ENCODE assay signal across 26 cellular contexts in the genomic region with DNA sequence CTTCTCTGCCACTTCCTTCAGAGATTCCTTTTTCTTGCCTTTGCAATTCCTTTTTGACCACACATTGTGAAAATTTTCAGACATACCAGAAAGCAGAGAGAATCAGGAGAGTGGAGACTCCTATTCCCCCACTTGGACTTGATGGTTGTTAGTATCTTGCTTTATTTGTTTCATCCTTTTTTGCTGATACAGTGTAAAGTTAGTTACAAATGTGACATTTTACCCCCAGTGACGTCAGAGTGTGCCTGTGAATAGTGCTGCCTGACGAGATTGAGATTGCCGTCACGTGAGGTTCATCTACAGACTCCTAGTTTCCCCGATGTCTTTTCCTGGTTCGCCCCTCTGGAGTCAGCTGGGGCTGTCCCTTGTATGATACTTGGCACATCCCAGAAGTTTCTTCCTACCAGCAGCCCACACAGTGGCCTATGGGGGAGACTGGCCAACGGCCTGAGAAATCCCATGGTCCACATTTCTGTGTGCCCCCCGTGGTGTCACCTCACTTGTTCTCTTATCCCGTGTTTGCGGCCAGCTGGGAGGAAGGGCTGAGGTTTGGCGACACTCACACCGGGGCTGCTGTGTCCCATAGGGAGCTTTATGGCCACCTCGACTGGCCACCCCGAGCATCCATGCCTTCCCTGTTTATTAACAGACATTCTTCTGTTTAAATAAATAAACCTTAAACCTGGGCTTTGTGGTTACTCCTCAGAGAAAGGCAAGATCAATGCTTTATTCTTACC. TPM values are rescaled to one million over a fixed set of nuclear protein-coding genes. Genes with fewer than 3 reads are reported as not detected.
DNase-seq lines count a peak whose midpoint lies in the region; ATAC-seq and TF ChIP-seq lines count a peak whose summit lies in the region.
"Had no signal": no experiment of that assay in that cellular context is flagged by ENCODE, and none has a peak within 500 bp of the region (broad histone marks: within the 10 kb centered on the region; RNA-seq: fewer than 3 reads in every experiment).

No MANE protein-coding gene starts in this region.

- H2AFZ ChIP-seq in osteoblast (ENCODE audit: low read length), result no peak overlapping the region

- peak overlapping the region; percentile 13 for H3K27ac Mint-ChIP-seq in activated T-cell treated with anti-CD3 and anti-CD28 coated beads, Interleukin-2, amount 50 U/mL, for 24 hours
- H3K27ac Mint-ChIP-seq in IgD-negative memory B cell, result peak overlapping the region in 2 of 3 donors; percentile 9 to 34
- peak overlapping the region; percentile 49 for H3K27ac Mint-ChIP-seq in central memory CD8-positive, alpha-beta T cell (ENCODE audit: low read depth)

- no peak overlapping the region for H3K4me3 Mint-ChIP-seq in activated T-cell treated with anti-CD3 and anti-CD28 coated beads, Interleukin-2, amount 50 U/mL, for 24 hours
- H3K4me3 Mint-ChIP-seq in IgD-negative memory B cell, result no peak overlapping the region
- H3K4me3 Mint-ChIP-seq in central memory CD8-positive, alpha-beta T cell, result no peak overlapping the region
- H3K4me3 Mint-ChIP-seq: CD14-positive monocyte; CD8-positive, alpha-beta memory T cell had no signal

- peaks cover 78% of the 10 kb centered on the region for H3K36me3 Mint-ChIP-seq in activated T-cell treated with anti-CD3 and anti-CD28 coated beads, Interleukin-2, amount 50 U/mL, for 24 hours (ENCODE audit: low read depth)
- peaks cover 7% of the 10 kb centered on the region for H3K36me3 Mint-ChIP-seq in IgD-negative memory B cell
- H3K36me3 Mint-ChIP-seq in central memory CD8-positive, alpha-beta T cell (ENCODE audit: insufficient read depth), result peaks cover 28% of the 10 kb centered on the region

- no peak for TF ChIP-seq CTCF in osteoblast (IDR thresholded peaks at IDR 0.05; ENCODE audit: extremely low read depth, low read depth, low read length)

- no peaks in the 10 kb centered on the region for H3K9me3 ChIP-seq in osteoblast (ENCODE audit: low read depth, low read length)
- H3K9me3 ChIP-seq: BE2C, Peyer's patch, SK-N-SH had no signal

- H3K4me2 ChIP-seq in osteoblast (ENCODE audit: insufficient read depth, low read length), result no peak overlapping the region
- H3K4me2 ChIP-seq: SK-N-SH had no signal

- H3K79me2 ChIP-seq in osteoblast (ENCODE audit: insufficient read depth, low read length), result peaks cover 2% of the 10 kb centered on the region

- no peaks in the 10 kb centered on the region for H3K9me3 Mint-ChIP-seq in activated T-cell treated with anti-CD3 and anti-CD28 coated beads, Interleukin-2, amount 50 U/mL, for 24 hours
- no peaks in the 10 kb centered on the region for H3K9me3 Mint-ChIP-seq in IgD-negative memory B cell
- no peaks in the 10 kb centered on the region for H3K9me3 Mint-ChIP-seq in central memory CD8-positive, alpha-beta T cell
- H3K9me3 Mint-ChIP-seq: CD8-positive, alpha-beta memory T cell had no signal

- H4K20me1 ChIP-seq in osteoblast (ENCODE audit: insufficient read depth, low read length), result peaks cover 44% of the 10 kb centered on the region

- no peaks in the 10 kb centered on the region for H3K4me1 ChIP-seq in osteoblast (ENCODE audit: insufficient read depth, low read length)
- H3K4me1 ChIP-seq: BE2C had no signal

- no peak for ATAC-seq in central memory CD8-positive, alpha-beta T cell (replicated peaks; ENCODE audit: extremely low read depth, poor library complexity, severe bottlenecking)
- no peak for ATAC-seq in GM18511 (IDR thresholded peaks at IDR 0.05; ENCODE audit: unreplicated experiment)
- ATAC-seq in HG03442 (IDR thresholded peaks at IDR 0.05; ENCODE audit: unreplicated experiment), result no peak

- H3K4me1 Mint-ChIP-seq in activated T-cell treated with anti-CD3 and anti-CD28 coated beads, Interleukin-2, amount 50 U/mL, for 24 hours (ENCODE audit: low read depth), result no peaks in the 10 kb centered on the region
- peaks cover 9 to 13% (median 11%) of the 10 kb centered on the region in 3 donors for H3K4me1 Mint-ChIP-seq in IgD-negative memory B cell
- peaks cover 8% of the 10 kb centered on the region for H3K4me1 Mint-ChIP-seq in central memory CD8-positive, alpha-beta T cell

- no peaks in the 10 kb centered on the region for H3K27me3 ChIP-seq in osteoblast (ENCODE audit: insufficient read depth, low read length)
- H3K27me3 ChIP-seq: BE2C, Peyer's patch had no signal

- H3K36me3 ChIP-seq in osteoblast (ENCODE audit: insufficient read depth, low read length), result peaks cover 11% of the 10 kb centered on the region

- no peak overlapping the region for H3K4me3 ChIP-seq in osteoblast (ENCODE audit: insufficient read depth, low read length)
- H3K4me3 ChIP-seq: Peyer's patch had no signal

- DNase-seq in activated T-cell treated with anti-CD3 and anti-CD28 coated beads, Interleukin-2, amount 50 U/mL, for 24 hours, result no peak
- no peak for DNase-seq in activated T-cell treated with anti-CD3 and anti-CD28 coated beads, Interleukin-2, amount 50 U/mL, for 1 hour
- no peak for DNase-seq in central memory CD8-positive, alpha-beta T cell (ENCODE audit: low spot score in 2 of 2)
- DNase-seq in osteoblast (ENCODE audit: insufficient read length, low spot score, missing footprints), result peak; percentile 54
- DNase-seq in HK-2 (ENCODE audit: unreplicated experiment), result no peak
- DNase-seq: BE2C; CD8-positive, alpha-beta memory T cell; DMS 273 treated with DMSO at 0.1 percent for 48 hours; DMS79; GF-D8; KG1; MM.1S; NCI-H187; NCI-H2081 treated with DMSO at 0.1 percent for 48 hours; NCI-H226; NCI-H510A; NCI-H69; Peyer's patch; SHP77 treated with DMSO at 0.1 percent for 48 hours; SK-N-SH had no signal

- H3K27me3 Mint-ChIP-seq in activated T-cell treated with anti-CD3 and anti-CD28 coated beads, Interleukin-2, amount 50 U/mL, for 24 hours, result no peaks in the 10 kb centered on the region
- H3K27me3 Mint-ChIP-seq in IgD-negative memory B cell, result no peaks in the 10 kb centered on the region
- H3K27me3 Mint-ChIP-seq in central memory CD8-positive, alpha-beta T cell, result no peaks in the 10 kb centered on the region
- H3K27me3 Mint-ChIP-seq: CD8-positive, alpha-beta memory T cell had no signal

- H3K27ac ChIP-seq in osteoblast (ENCODE audit: low read depth, low read length), result no peak overlapping the region
- H3K27ac ChIP-seq: 22Rv1, Peyer's patch had no signal

RNA-seq across cellular contexts. Expression of a gene that starts 48.2 kb away (rescaled TPM):
- not detected for polyA plus RNA-seq in IgD-negative memory B cell
- total RNA-seq in osteoblast, result under 0.01 TPM in 2 replicates
- total RNA-seq: CD8-positive, alpha-beta memory T cell; HT-29 had no signal
- polyA plus RNA-seq: CD14-positive monocyte; CD8-positive, alpha-beta memory T cell had no signal
